13 cellular contexts compared by ENCODE assay signal in genomic region chr1:230916607-230917283, GRCh38. TPM values are rescaled to one million over a fixed set of nuclear protein-coding genes. Genes with fewer than 3 reads are reported as not detected.
A peak's percentile ranks its signal among the peaks of the same experiment; 100 is the strongest.
DNase-seq lines count a peak whose midpoint lies in the region; ATAC-seq, FAIRE-seq and TF ChIP-seq lines count a peak whose summit lies in the region.
"Had no signal": no experiment of that assay in that cellular context is flagged by ENCODE, and none has a peak within 500 bp of the region (broad histone marks: within the 10 kb centered on the region; RNA-seq: fewer than 3 reads in every experiment).

No MANE protein-coding gene starts in this region.

- CTCF ChIA-PET in HCT116 (lab: Charles Lee): no interaction called here
- CTCF ChIA-PET in K562 (lab: Yijun Ruan, JAX; ENCODE audit: low intra/inter-chr PET ratio): interaction anchor here (0.6 to 2.9 kb wide), 6 partner anchors 119 to 556 kb away, joined by 3 to 19 read pairs (median 8); no protein-coding TSS in a partner anchor

- TF ChIP-seq CTCF in HCT116 (IDR thresholded peaks at IDR 0.05 in 2 of 3, conservative IDR thresholded peaks at IDR 0.05 in 1 of 3; ENCODE audit: borderline replicate concordance in 1 of 3, insufficient read depth in 1 of 3, low read depth in 2 of 3, low read length in 2 of 3) (no peak), K562 (IDR thresholded peaks at IDR 0.05 in 2 of 3, conservative IDR thresholded peaks at IDR 0.05 in 1 of 3; ENCODE audit: insufficient read depth in 2 of 3, low read depth in 1 of 3, low read length in 3 of 3) (no peak), osteoblast (IDR thresholded peaks at IDR 0.05; ENCODE audit: extremely low read depth, low read depth, low read length) (no peak), brain microvascular endothelial cell (IDR thresholded peaks at IDR 0.05; ENCODE audit: low read depth, low read length, missing control alignments) (no peak)

- H3K9me3 ChIP-seq in HCT116 (ENCODE audit: control insufficient read depth in 1 of 2, insufficient read depth in 1 of 2, low read depth in 1 of 2, low read length in 2 of 2) (no peaks in the 10 kb centered on the region), K562 (replicated peaks; ENCODE audit: control insufficient read depth, insufficient read depth, low read depth, low read length) (no peaks in the 10 kb centered on the region), osteoblast (ENCODE audit: low read depth, low read length) (no peaks in the 10 kb centered on the region)
- H3K9me3 ChIP-seq: Caco-2, SK-N-SH had no signal

- no peak overlapping the region for H2AFZ ChIP-seq in HCT116 (ENCODE audit: low read depth, low read length, poor library complexity, severe bottlenecking)
- H2AFZ ChIP-seq in K562 (ENCODE audit: low read depth, low read length): no peak overlapping the region
- peak overlapping the region; percentile 12 for H2AFZ ChIP-seq in osteoblast (ENCODE audit: low read length)
- H2AFZ ChIP-seq: GM23248, PC-9 had no signal

- H3K9ac ChIP-seq in HCT116 (ENCODE audit: low read length) (no peak overlapping the region), K562 (ENCODE audit: insufficient read depth in 1 of 2, low read depth in 2 of 2, low read length in 2 of 2) (no peak overlapping the region)
- H3K9ac ChIP-seq: GM23248, SK-N-SH had no signal

- RAD21 ChIA-PET in HCT116 (lab: Charles Lee; ENCODE audit: low non-redundant PET in 1 of 2, low total read pairs in 2 of 2, uncharacterized antibody in 2 of 2, unreplicated experiment in 2 of 2): no interaction called here

- WGBS in K562 (ENCODE audit: insufficient coverage, low coverage, missing lambda C conversion rate): 41% methylated on average over 8 of the region's 8 CpGs

- H3K27ac ChIP-seq in HCT116 (ENCODE audit: low read depth, low read length) (no peak overlapping the region), K562 (ENCODE audit: extremely low read depth, low read depth, low read length) (no peak overlapping the region), osteoblast (ENCODE audit: low read depth, low read length) (no peak overlapping the region), brain microvascular endothelial cell (no peak overlapping the region)
- H3K27ac ChIP-seq: GM23248, PC-9 had no signal

- H3K4me1 ChIP-seq in HCT116 (ENCODE audit: control insufficient read depth in 1 of 2, insufficient read depth in 2 of 2, low read length in 2 of 2) (peaks cover 0 to 6% of the 10 kb centered on the region in 2 experiments; a peak in 1 of 4 replicates), K562 (replicated peaks in 1 of 2; ENCODE audit: control insufficient read depth in 2 of 2, insufficient read depth in 2 of 2, low read length in 2 of 2) (peaks cover 0 to 9% of the 10 kb centered on the region in 2 experiments; a peak in 3 of 5 replicates), osteoblast (ENCODE audit: insufficient read depth, low read length) (peaks cover 13% of the 10 kb centered on the region)

- BruUV-seq in HCT116 (replicated peaks; lab: Mats Ljungman, UMichigan) (no TSS peak), K562 (replicated peaks; lab: Mats Ljungman, UMichigan) (no TSS peak)

- TF ChIP-seq POLR2A in GM12891 (IDR thresholded peaks at IDR 0.05; ENCODE audit: low read depth, low read length) (no peak), HCT116 (IDR thresholded peaks at IDR 0.05; ENCODE audit: borderline replicate concordance, extremely low read depth, insufficient read depth, insufficient read length) (no peak), K562 (conservative IDR thresholded peaks at IDR 0.05) (no peak)

- TF ChIP-seq EP300 in K562 (IDR thresholded peaks at IDR 0.05; ENCODE audit: low read length): peak; percentile 17; the same call in 1 of the 2 replicates

- ATAC-seq in HCT116 (peak; percentile 32), K562 (peak; percentile 54)

- in situ Hi-C loops in K562 (cut with MboI): no loop called here
- in situ Hi-C loops in brain microvascular endothelial cell (cut with HindIII; ENCODE audit: low pct_ligation_motif_present, low sequenced_read_pairs): no loop called here

- H3K36me3 ChIP-seq in HCT116 (ENCODE audit: control insufficient read depth in 1 of 2, insufficient read depth in 2 of 2, low read length in 2 of 2) (peaks cover 0 to 3% of the 10 kb centered on the region in 2 experiments; a peak in 2 of 4 replicates), K562 (ENCODE audit: control insufficient read depth, insufficient read depth, low read length) (peaks cover 12% of the 10 kb centered on the region), osteoblast (ENCODE audit: insufficient read depth, low read length) (peaks cover 6% of the 10 kb centered on the region), brain microvascular endothelial cell (replicated peaks) (peaks cover 2% of the 10 kb centered on the region)

- H3K9me1 ChIP-seq in K562 (ENCODE audit: control insufficient read depth, insufficient read depth, low read length): no peaks in the 10 kb centered on the region

- H3K79me2 ChIP-seq in HCT116 (ENCODE audit: insufficient read depth, low read length): no peaks in the 10 kb centered on the region
- no peaks in the 10 kb centered on the region for H3K79me2 ChIP-seq in K562 (ENCODE audit: control insufficient read depth, insufficient read depth, low read length)
- H3K79me2 ChIP-seq in osteoblast (ENCODE audit: insufficient read depth, low read length): no peaks in the 10 kb centered on the region

- H3K4me3 ChIP-seq in HCT116 (replicated peaks in 1 of 2; ENCODE audit: low read depth in 1 of 2, low read length in 2 of 2): no peak overlapping the region
- no peak overlapping the region for H3K4me3 ChIP-seq in K562
- H3K4me3 ChIP-seq in osteoblast (ENCODE audit: insufficient read depth, low read length): no peak overlapping the region
- no peak overlapping the region for H3K4me3 ChIP-seq in brain microvascular endothelial cell (ENCODE audit: low read depth, low read length)
- H3K4me3 ChIP-seq: GM23248, PC-9 had no signal

- peak; percentile 23 for FAIRE-seq in GM12891 (lab: Jason Lieb, UNC)
- FAIRE-seq in K562 (lab: Jason Lieb, UNC): no peak

- no peak for DNase-seq in GM12891 (ENCODE audit: insufficient read length, low spot score)
- DNase-seq in HCT116 (ENCODE audit: low read depth, low spot score): no peak
- peak in 2 of 4 experiments; percentile 46 to 52 for DNase-seq in K562 (ENCODE audit: extremely low read depth in 1 of 4, low spot score in 3 of 4)
- DNase-seq in osteoblast (ENCODE audit: insufficient read length, low spot score, missing footprints): no peak
- no peak for DNase-seq in activated gamma-delta T cell treated with Interleukin-2 at 50 U/mL for 16 hours
- DNase-seq in NCI-H1105 treated with DMSO at 0.1 percent for 48 hours (lab: John Stamatoyannopoulos, UW): no peak
- no peak for DNase-seq in GOT3 (lab: John Stamatoyannopoulos, UW)
- no peak for DNase-seq in brain microvascular endothelial cell
- DNase-seq: NCI-H1436 treated with DMSO at 0.1 percent for 48 hours had no signal

- H3K27me3 ChIP-seq in HCT116 (ENCODE audit: insufficient read depth, low read length) (no peaks in the 10 kb centered on the region), K562 (ENCODE audit: control insufficient read depth in 2 of 2, insufficient read depth in 2 of 2, low read length in 2 of 2) (no peaks in the 10 kb centered on the region), osteoblast (ENCODE audit: insufficient read depth, low read length) (no peaks in the 10 kb centered on the region), brain microvascular endothelial cell (replicated peaks) (no peaks in the 10 kb centered on the region)

- intact Hi-C loops in HCT116 (cut with micrococcal nuclease): loop anchor here (1.0 to 5.0 kb wide), 3 partner anchors 119 to 295 kb away; no protein-coding TSS in a partner anchor
- intact Hi-C loops in K562 (cut with micrococcal nuclease): loop anchor here (1.0 to 10.0 kb wide), 7 partner anchors 62 to 678 kb away; partner anchors contain the start of genes ARV1 and TTC13

- H3K9me2 ChIP-seq in HCT116 (ENCODE audit: insufficient read depth): no peaks in the 10 kb centered on the region
- H3K9me2 ChIP-seq: SK-N-SH had no signal

- POLR2A ChIA-PET in HCT116 (lab: Charles Lee) (no interaction called here), K562 (lab: Yijun Ruan, JAX) (interaction anchor here (0.9 kb wide), 1 partner anchor 288 kb away, joined by 3 read pairs; no protein-coding TSS in a partner anchor)

- H4K20me1 ChIP-seq in HCT116 (ENCODE audit: insufficient read depth) (no peaks in the 10 kb centered on the region), K562 (replicated peaks; ENCODE audit: control insufficient read depth, insufficient read depth, low read length) (no peaks in the 10 kb centered on the region), osteoblast (ENCODE audit: insufficient read depth, low read length) (no peaks in the 10 kb centered on the region)

- no peak overlapping the region for H3K4me2 ChIP-seq in HCT116 (ENCODE audit: low read length)
- peak overlapping the region; percentile 16; the same call in 1 of the 2 replicates for H3K4me2 ChIP-seq in K562 (ENCODE audit: insufficient read depth, low read length)
- no peak overlapping the region for H3K4me2 ChIP-seq in osteoblast (ENCODE audit: insufficient read depth, low read length)
- H3K4me2 ChIP-seq: PC-9, SK-N-SH had no signal

- no peak for TF ChIP-seq RAD21 in HCT116 (IDR thresholded peaks at IDR 0.05; ENCODE audit: low read depth)
- no peak for TF ChIP-seq RAD21 in K562 (CRISPR knock-in tag; conservative IDR thresholded peaks at IDR 0.05 in 1 of 2, IDR thresholded peaks at IDR 0.05 in 1 of 2)

TF ChIP-seq in HCT116, 20 proteins besides CTCF, POLR2A, EP300 and RAD21 (continues in another document):
- no peak for TF ChIP-seq JUND (IDR thresholded peaks at IDR 0.05)

RNA-seq across cellular contexts. Expression of gene C1orf198, which starts 48.4 kb away (rescaled TPM):
- polyA plus RNA-seq in GM12891 (2012; ENCODE audit: low read depth, missing spikeins): 1.2 TPM
- 22.9 TPM for total RNA-seq in HCT116 (2021; ENCODE audit: unreplicated experiment)
- polyA plus RNA-seq in HCT116 (2012): 13.4 and 15.4 TPM in 2 replicates
- total RNA-seq in K562 (2011; cell fraction: chromatin; rRNA removed; ENCODE audit: low replicate concordance): 4.8 and 5.8 TPM in 2 replicates
- 4.3 and 4.8 TPM in 2 replicates for total RNA-seq in K562 (2011; cell fraction: nucleolus; rRNA removed)
- 5.3 and 6.9 TPM in 2 replicates for total RNA-seq in K562 (2011; cell fraction: nucleoplasm; rRNA removed)
- 10.8 and 11.9 TPM in 2 replicates for total RNA-seq in K562 (2014; rRNA removed)
- total RNA-seq in K562 (2014; rRNA removed; fragmentation: Illumina TruSeq; extraction: Trizol): 7.6 and 7.9 TPM in 2 replicates
- 9.5 and 10.2 TPM in 2 replicates for total RNA-seq in K562 (2015; rRNA removed; fragmentation: Illumina TruSeq; extraction: Trizol)
- 13.4 and 15.3 TPM in 2 replicates for total RNA-seq in K562 (2021)
- polyA plus RNA-seq in K562 (2011; rRNA removed): 8.6 and 15.1 TPM in 2 replicates
- 10.8 and 13.9 TPM in 2 replicates for polyA plus RNA-seq in K562 (2011; cell fraction: cytosol; rRNA removed)
- 5.1 and 6.2 TPM in 2 replicates for polyA plus RNA-seq in K562 (2011; cell fraction: nucleus; rRNA removed)
- 7.7 and 9.1 TPM in 2 replicates for polyA plus RNA-seq in K562 (2012)
- 10.7 and 11.2 TPM in 2 replicates for polyA plus RNA-seq in K562 (2014; fragmentation: Illumina TruSeq; extraction: Trizol)
- 1 to 10 TPM; 2.0 to 2.2 TPM for polyA plus RNA-seq in K562 (2014; fragmentation: Nextera tagmentation; extraction: Ambion mirVana)
- 10.4 and 13.5 TPM in 2 replicates for polyA plus RNA-seq in K562 (2014; rRNA removed)
- 8.2 and 19.0 TPM in 2 replicates for polyA minus RNA-seq in K562 (2011; rRNA and poly(A)+ RNA removed)
- 8.6 and 14.5 TPM in 2 replicates for polyA minus RNA-seq in K562 (2011; cell fraction: cytosol; rRNA and poly(A)+ RNA removed)
- 4.8 TPM in 2 replicates for polyA minus RNA-seq in K562 (2011; cell fraction: nucleus; rRNA and poly(A)+ RNA removed)
- 251 and 352 TPM in 2 replicates for total RNA-seq in osteoblast

Comparison
In these comparisons a context has a peak if more than half of its experiments do, and no peak if none do; other contexts are left out.
1. RNA of gene C1orf198, which starts 48.4 kb away (total RNA-seq): 251 to 352 TPM in osteoblast; 22.9 TPM in HCT116 (single experiment) and 4.3 to 15.3 TPM in K562; every median in the first group is over 10 times any median in the second.